8 cellular contexts compared by ENCODE assay signal in genomic region chr3:56923546-56924224, GRCh38.
DNase-seq lines count a peak whose midpoint lies in the region; ATAC-seq and TF ChIP-seq lines count a peak whose summit lies in the region.

No MANE protein-coding gene starts in this region.

- intact Hi-C loops in activated CD8-positive, alpha-beta T cell treated with anti-CD3 and anti-CD28 coated beads for 36 hours (cut with micrococcal nuclease): no loop called here

- peak overlapping the region; percentile 44 for H3K4me2 ChIP-seq in smooth muscle cell

- ATAC-seq in activated CD8-positive, alpha-beta T cell treated with anti-CD3 and anti-CD28 coated beads for 36 hours: peak; percentile 14
- no peak for ATAC-seq in GM18858 (IDR thresholded peaks at IDR 0.05; ENCODE audit: unreplicated experiment)
- no peak for ATAC-seq in GM18511 (IDR thresholded peaks at IDR 0.05; ENCODE audit: unreplicated experiment)
- ATAC-seq in GM21723 (IDR thresholded peaks at IDR 0.05; ENCODE audit: unreplicated experiment): no peak

- H3K9ac ChIP-seq in smooth muscle cell (ENCODE audit: low read depth): no peak overlapping the region

- DNase-seq in activated gamma-delta T cell treated with Interleukin-2 at 50 U/mL for 16 hours: peak; percentile 35
- no peak for DNase-seq in activated gamma-delta T cell (lab: John Stamatoyannopoulos, UW)
- no peak for DNase-seq in activated CD8-positive, alpha-beta T cell treated with anti-CD3 and anti-CD28 coated beads for 36 hours
- peak; percentile 94 for DNase-seq in glomerular endothelial cell (ENCODE audit: extremely low read depth, low read depth, low spot score)
- no peak for DNase-seq in smooth muscle cell (lab: John Stamatoyannopoulos, UW; ENCODE audit: unreplicated experiment)

- H3K27me3 ChIP-seq in smooth muscle cell (ENCODE audit: low read depth): no peaks in the 10 kb centered on the region

- peaks cover 1% of the 10 kb centered on the region for H3K36me3 Mint-ChIP-seq in activated CD8-positive, alpha-beta T cell treated with anti-CD3 and anti-CD28 coated beads for 36 hours (ENCODE audit: low read depth)

- CTCF ChIA-PET in activated CD8-positive, alpha-beta T cell treated with anti-CD3 and anti-CD28 coated beads for 36 hours (lab: Charles Lee): interaction anchor here (3.6 kb wide), 1 partner anchor 124 kb away, joined by 16 read pairs; no protein-coding TSS in a partner anchor

- POLR2A ChIA-PET in activated CD8-positive, alpha-beta T cell treated with anti-CD3 and anti-CD28 coated beads for 36 hours (lab: Charles Lee): interaction anchor here (0.9 kb wide), 1 partner anchor 69 kb away, joined by 3 read pairs; no protein-coding TSS in a partner anchor

- 14% methylated on average over 3 of the region's 3 CpGs for WGBS in smooth muscle cell (ENCODE audit: low lambda C conversion rate)

- peak overlapping the region; percentile 70 for H3K27ac ChIP-seq in smooth muscle cell (ENCODE audit: low read depth)

- H3K9me3 Mint-ChIP-seq in activated CD8-positive, alpha-beta T cell treated with anti-CD3 and anti-CD28 coated beads for 36 hours: peaks cover 2% of the 10 kb centered on the region

- H3K4me3 ChIP-seq in smooth muscle cell: no peak overlapping the region

- H3K4me1 Mint-ChIP-seq in activated CD8-positive, alpha-beta T cell treated with anti-CD3 and anti-CD28 coated beads for 36 hours (ENCODE audit: low read depth): peaks cover 81% of the 10 kb centered on the region

- H3F3A ChIP-seq in smooth muscle cell (ENCODE audit: low read depth): peaks cover 20% of the 10 kb centered on the region

- peak overlapping the region; percentile 40 for H3K4me3 Mint-ChIP-seq in activated CD8-positive, alpha-beta T cell treated with anti-CD3 and anti-CD28 coated beads for 36 hours

- TF ChIP-seq CTCF in activated CD8-positive, alpha-beta T cell treated with anti-CD3 and anti-CD28 coated beads for 36 hours (IDR thresholded peaks at IDR 0.05): no peak
- no peak for TF ChIP-seq CTCF in smooth muscle cell (IDR thresholded peaks at IDR 0.05; ENCODE audit: borderline replicate concordance, insufficient read depth, poor library complexity, severe bottlenecking)

- no peak overlapping the region for H2AFZ ChIP-seq in smooth muscle cell (ENCODE audit: low read depth)

- no peaks in the 10 kb centered on the region for H3K79me2 ChIP-seq in smooth muscle cell (ENCODE audit: low read depth)

- H3K9me3 ChIP-seq in smooth muscle cell (replicated peaks; ENCODE audit: low read depth): no peaks in the 10 kb centered on the region

- peaks cover 34% of the 10 kb centered on the region for H3K4me1 ChIP-seq in smooth muscle cell (ENCODE audit: low read depth)

- H3K27me3 Mint-ChIP-seq in activated CD8-positive, alpha-beta T cell treated with anti-CD3 and anti-CD28 coated beads for 36 hours: no peaks in the 10 kb centered on the region

- no peaks in the 10 kb centered on the region for H4K20me1 ChIP-seq in smooth muscle cell (ENCODE audit: low read depth)

- peak overlapping the region; percentile 77 for H3K27ac Mint-ChIP-seq in activated CD8-positive, alpha-beta T cell treated with anti-CD3 and anti-CD28 coated beads for 36 hours

- no peaks in the 10 kb centered on the region for H3K36me3 ChIP-seq in smooth muscle cell (ENCODE audit: low read depth)

Comparison
In these comparisons a context has a peak if more than half of its experiments do, and no peak if none do; other contexts are left out.
1. DNase-seq: peak in activated gamma-delta T cell treated with Interleukin-2 at 50 U/mL for 16 hours (single experiment) and glomerular endothelial cell (single experiment); none in activated gamma-delta T cell (single experiment), activated CD8-positive, alpha-beta T cell treated with anti-CD3 and anti-CD28 coated beads for 36 hours (single experiment) and smooth muscle cell (single experiment).